ENCODE assay signal across 14 cellular contexts in the genomic region with DNA sequence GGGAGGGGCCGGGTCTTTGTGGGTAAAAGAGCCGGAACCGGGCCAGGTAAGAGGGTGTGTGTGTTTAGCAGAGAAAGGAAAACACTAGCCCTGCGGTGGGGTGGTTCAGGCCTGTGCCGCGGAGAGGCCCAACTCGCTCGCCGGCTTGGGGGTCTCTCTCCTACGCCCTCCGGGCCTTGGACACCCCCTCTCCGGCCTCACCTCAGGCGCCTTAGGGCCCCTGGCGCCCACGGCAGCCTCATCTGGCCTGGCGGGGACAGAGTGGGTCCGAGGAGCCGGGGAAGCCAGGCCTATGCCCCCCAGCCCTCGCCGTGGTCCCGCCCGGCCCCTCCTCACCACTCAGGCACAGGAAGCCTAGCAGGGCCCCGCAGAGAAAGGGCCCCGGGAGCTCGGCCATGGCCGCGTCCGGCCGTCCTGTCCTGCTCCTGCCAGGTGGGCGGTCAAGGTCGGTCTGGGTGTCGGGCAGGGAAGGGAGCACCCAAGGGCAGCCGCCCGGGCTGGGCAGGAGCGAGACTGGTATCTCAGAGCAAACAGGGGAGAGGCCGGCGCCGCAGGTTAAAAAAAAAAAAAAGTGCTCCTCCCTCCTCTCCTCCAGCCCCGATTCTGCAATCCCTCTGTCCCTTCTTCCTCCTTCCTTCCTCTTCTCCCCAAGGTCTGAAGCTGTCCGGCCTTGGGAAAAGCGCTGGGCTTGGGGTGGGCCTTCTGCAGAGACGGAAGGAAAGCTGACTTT. TPM values are rescaled to one million over a fixed set of nuclear protein-coding genes. Genes with fewer than 3 reads are reported as not detected.
DNase-seq lines count a peak whose midpoint lies in the region; ATAC-seq, FAIRE-seq and TF ChIP-seq lines count a peak whose summit lies in the region.
"Had no signal": no experiment of that assay in that cellular context is flagged by ENCODE, and none has a peak within 500 bp of the region (broad histone marks: within the 10 kb centered on the region; RNA-seq: fewer than 3 reads in every experiment).

A gene with protein sequence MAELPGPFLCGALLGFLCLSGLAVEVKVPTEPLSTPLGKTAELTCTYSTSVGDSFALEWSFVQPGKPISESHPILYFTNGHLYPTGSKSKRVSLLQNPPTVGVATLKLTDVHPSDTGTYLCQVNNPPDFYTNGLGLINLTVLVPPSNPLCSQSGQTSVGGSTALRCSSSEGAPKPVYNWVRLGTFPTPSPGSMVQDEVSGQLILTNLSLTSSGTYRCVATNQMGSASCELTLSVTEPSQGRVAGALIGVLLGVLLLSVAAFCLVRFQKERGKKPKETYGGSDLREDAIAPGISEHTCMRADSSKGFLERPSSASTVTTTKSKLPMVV (minus strand): TSS at position 515 of the 730 bp plus-strand sequence. CDS start 118 bp downstream, at position 397.

- CTCF ChIA-PET in MCF 10A (lab: Yijun Ruan, JAX), result interaction anchor here (0.6 to 2.4 kb wide), 8 partner anchors 9 to 124 kb away, joined by 3 to 14 read pairs (median 4); no protein-coding TSS in a partner anchor

- TF ChIP-seq CTCF in breast epithelium (IDR thresholded peaks at IDR 0.05) (no peak), MCF 10A (IDR thresholded peaks at IDR 0.05; ENCODE audit: unreplicated experiment) (no peak), bronchial epithelial cell (IDR thresholded peaks at IDR 0.05; ENCODE audit: insufficient read depth, low read length, severe bottlenecking) (no peak), lower lobe of right lung (IDR thresholded peaks at IDR 0.05) (no peak), tibial artery (IDR thresholded peaks at IDR 0.05) (no peak)

- H3K4me1 Mint-ChIP-seq in MCF 10A (ENCODE audit: insufficient read depth, unreplicated experiment), result no peaks in the 10 kb centered on the region

- no peak within 1 kb of the TSS for H3K4me3 Mint-ChIP-seq in MCF 10A (ENCODE audit: unreplicated experiment)

- H3K36me3 Mint-ChIP-seq in MCF 10A (ENCODE audit: insufficient read depth, unreplicated experiment), result no peaks in the 10 kb centered on the region

- H3K4me3 ChIP-seq in breast epithelium, result peak within 1 kb of the TSS in 2 of 3 donors; percentile 48 to 63
- H3K4me3 ChIP-seq in bronchial epithelial cell (ENCODE audit: low read depth, low read length), result peak within 1 kb of the TSS; percentile 23
- peak within 1 kb of the TSS; percentile 49 for H3K4me3 ChIP-seq in lower lobe of right lung
- no peak within 1 kb of the TSS for H3K4me3 ChIP-seq in tibial artery

- FAIRE-seq in bronchial epithelial cell (lab: Jason Lieb, UNC), result no peak

- H3K9me3 Mint-ChIP-seq in MCF 10A (ENCODE audit: unreplicated experiment), result no peaks in the 10 kb centered on the region

- ATAC-seq in lower lobe of right lung (peak; percentile 44 to 67), GM19328 (IDR thresholded peaks at IDR 0.05; ENCODE audit: unreplicated experiment) (no peak)

- POLR2A ChIA-PET in MCF 10A (lab: Yijun Ruan, JAX), result no interaction called here

- intact Hi-C loops in breast epithelium (cut with DNase I; ENCODE audit: low total_unique reads), result no loop called here
- intact Hi-C loops in MCF 10A (cut with micrococcal nuclease), result no loop called here
- intact Hi-C loops in lower lobe of right lung (cut with DNase I), result no loop called here
- intact Hi-C loops in tibial artery (cut with DNase I; ENCODE audit: low total_unique reads), result loop anchor here (10.0 kb wide), 1 partner anchor 623 kb away; no protein-coding TSS in a partner anchor

- no TSS peak for BruUV-seq in MCF 10A (replicated peaks; lab: Mats Ljungman, UMichigan)

- H3K27me3 Mint-ChIP-seq in MCF 10A (ENCODE audit: insufficient read depth, unreplicated experiment), result no peaks in the 10 kb centered on the region

- H3K27ac Mint-ChIP-seq in MCF 10A (ENCODE audit: low read depth, unreplicated experiment), result no peak within 1 kb of the TSS

- H3K27me3 ChIP-seq in breast epithelium (peaks cover 0 to 23% of the 10 kb centered on the region in 2 donors), bronchial epithelial cell (ENCODE audit: control insufficient read depth, insufficient read depth, low read length) (no peaks in the 10 kb centered on the region), lower lobe of right lung (ENCODE audit: low read depth) (no peaks in the 10 kb centered on the region), tibial artery (no peaks in the 10 kb centered on the region)

- H3K36me3 ChIP-seq in breast epithelium (no peaks in the 10 kb centered on the region), bronchial epithelial cell (ENCODE audit: control insufficient read depth, insufficient read depth, low read length) (no peaks in the 10 kb centered on the region), lower lobe of right lung (peaks cover 36% of the 10 kb centered on the region), tibial artery (peaks cover 31 to 48% (median 41%) of the 10 kb centered on the region in 3 donors)

- H3K4me1 ChIP-seq in breast epithelium (no peaks in the 10 kb centered on the region), lower lobe of right lung (peaks cover 73% of the 10 kb centered on the region), tibial artery (peaks cover 0 to 64% (median 20%) of the 10 kb centered on the region in 4 donors)

- no peak for DNase-seq in breast epithelium (ENCODE audit: low spot score in 2 of 2)
- no peak for DNase-seq in MCF 10A (ENCODE audit: unreplicated experiment)
- DNase-seq in bronchial epithelial cell (ENCODE audit: low read depth), result no peak
- no peak for DNase-seq in lower lobe of right lung
- DNase-seq in tibial artery, result no peak
- no peak for DNase-seq in HCEC 1CT
- no peak for DNase-seq in NCI-H226
- DNase-seq: activated CD8-positive, alpha-beta memory T cell treated with anti-CD3 and anti-CD28 coated beads for 24 hours; NCI-H1048; NCI-H510A treated with DMSO at 0.1 percent for 48 hours; T1000 had no signal

- H3K9me3 ChIP-seq in breast epithelium, result no peaks in the 10 kb centered on the region
- H3K9me3 ChIP-seq in lower lobe of right lung, result no peaks in the 10 kb centered on the region
- no peaks in the 10 kb centered on the region for H3K9me3 ChIP-seq in tibial artery

- no peak for TF ChIP-seq POLR2A in breast epithelium (IDR thresholded peaks at IDR 0.05)

- H3K27ac ChIP-seq in breast epithelium, result peak within 1 kb of the TSS; percentile 62 to 71
- peak within 1 kb of the TSS; percentile 84 for H3K27ac ChIP-seq in lower lobe of right lung
- H3K27ac ChIP-seq in tibial artery, result peak within 1 kb of the TSS; percentile 36 to 98

RNA-seq across cellular contexts. Expression of the gene that starts here (rescaled TPM):
- total RNA-seq in breast epithelium (10 to 100 TPM in 1 of 3 donors, 1 to 10 TPM in 1, not detected in 1; 8.8 to 20.5 TPM), MCF 10A (2022) (not detected in 2 replicates), bronchial epithelial cell (0.53 and 2.0 TPM in 2 replicates), lower lobe of right lung (30.5 TPM)
- total RNA-seq: H4, RPMI7951 had no signal

Comparison
In these comparisons a context has a peak if more than half of its experiments do, and no peak if none do; other contexts are left out.
1. H3K4me3 ChIP-seq: peak in breast epithelium (2 of 3), bronchial epithelial cell (single experiment) and lower lobe of right lung (single experiment); none in tibial artery (0 of 2).
2. Peak in every context shown above with its lines, with median percentiles within 50 percentile points of each other: H3K27ac ChIP-seq.